Comparison of ENCODE assay signal across 1 cellular context in genomic region chr2:202127793-202128215, GRCh38.
TF ChIP-seq lines count a peak whose summit lies in the region.

No MANE protein-coding gene starts in this region.

TF ChIP-seq in IMR-90, 13 proteins besides CTCF, POLR2A, EP300 and RAD21:
- TF ChIP-seq BHLHE40 (IDR thresholded peaks at IDR 0.05; ENCODE audit: low read depth, low read length) (no peak), MXI1 (IDR thresholded peaks at IDR 0.05; ENCODE audit: borderline replicate concordance, low read depth, low read length) (no peak), CHD1 (IDR thresholded peaks at IDR 0.05; ENCODE audit: low read depth, low read length) (no peak), FOS (IDR thresholded peaks at IDR 0.05; ENCODE audit: low read depth, low read length) (no peak), ELK1 (IDR thresholded peaks at IDR 0.05; ENCODE audit: borderline replicate concordance, low read depth, low read length) (no peak), CEBPB (IDR thresholded peaks at IDR 0.05; ENCODE audit: low read depth, low read length) (no peak), MAZ (IDR thresholded peaks at IDR 0.05; ENCODE audit: borderline replicate concordance, low read depth, low read length) (no peak), SMC3 (IDR thresholded peaks at IDR 0.05; ENCODE audit: low read depth, low read length) (no peak), NFE2L2 (IDR thresholded peaks at IDR 0.05; ENCODE audit: low read depth, low read length) (no peak), RCOR1 (IDR thresholded peaks at IDR 0.05; ENCODE audit: insufficient replicate concordance, low read length) (no peak), RFX5 (IDR thresholded peaks at IDR 0.05; ENCODE audit: low read depth, low read length) (no peak), MAFK (IDR thresholded peaks at IDR 0.05; ENCODE audit: low read depth, low read length) (no peak), USF2 (IDR thresholded peaks at IDR 0.05; ENCODE audit: low read depth, low read length) (no peak)
